Comparison of ENCODE assay signal across 17 cellular contexts in the genomic region with DNA sequence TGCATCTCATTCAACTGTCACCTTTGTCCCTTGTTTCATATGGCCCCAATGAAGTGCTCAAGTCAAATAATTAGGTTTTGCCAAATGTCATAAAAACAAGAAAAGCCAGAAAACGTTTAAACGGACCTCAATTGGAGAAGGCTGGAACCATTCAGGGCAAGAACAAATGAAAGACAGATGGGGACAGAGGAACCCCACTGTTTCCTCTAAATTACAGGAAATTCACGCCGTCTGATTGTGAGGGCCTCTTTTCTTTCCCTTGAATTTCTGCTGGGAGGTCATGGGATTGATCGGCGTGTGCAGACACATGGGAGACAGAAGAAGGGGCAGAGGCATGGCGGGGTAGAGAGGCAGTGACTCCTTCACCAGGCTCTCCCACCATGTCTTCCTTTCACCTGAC.
DNase-seq lines count a peak whose midpoint lies in the region; ATAC-seq and TF ChIP-seq lines count a peak whose summit lies in the region.
"Had no signal": no experiment of that assay in that cellular context is flagged by ENCODE, and none has a peak within 500 bp of the region (broad histone marks: within the 10 kb centered on the region; RNA-seq: fewer than 3 reads in every experiment).

No MANE protein-coding gene starts in this region.

- H3K36me3 ChIP-seq in neural progenitor cell, result no peaks in the 10 kb centered on the region
- H3K36me3 ChIP-seq: BLaER1 had no signal

- H4K20me1 ChIP-seq in neural progenitor cell (ENCODE audit: low read depth), result no peaks in the 10 kb centered on the region
- H4K20me1 ChIP-seq: BLaER1 had no signal

- H3K4me3 ChIP-seq in neural progenitor cell, result no peak overlapping the region
- H3K4me3 ChIP-seq: A549, BLaER1, GM23248 had no signal

- H3K9ac ChIP-seq in neural progenitor cell, result no peak overlapping the region
- H3K9ac ChIP-seq: BLaER1, GM23248 had no signal

- no peaks in the 10 kb centered on the region for H3K27me3 ChIP-seq in neural progenitor cell
- H3K27me3 ChIP-seq: BLaER1 had no signal

- TF ChIP-seq CTCF in neural progenitor cell (IDR thresholded peaks at IDR 0.05), result no peak

- no peaks in the 10 kb centered on the region for H3K79me2 ChIP-seq in neural progenitor cell (ENCODE audit: low read depth)

- peaks cover 49% of the 10 kb centered on the region for H3K4me1 Mint-ChIP-seq in neural progenitor cell
- H3K4me1 Mint-ChIP-seq: CD8-positive, alpha-beta memory T cell had no signal

- peak overlapping the region; percentile 14 for H3K4me3 Mint-ChIP-seq in neural progenitor cell
- H3K4me3 Mint-ChIP-seq: CD8-positive, alpha-beta memory T cell had no signal

- peaks cover 9% of the 10 kb centered on the region for H3K4me1 ChIP-seq in neural progenitor cell
- H3K4me1 ChIP-seq: A549, Caco-2 had no signal

- ATAC-seq in GM18870 (IDR thresholded peaks at IDR 0.05; ENCODE audit: unreplicated experiment) (no peak), HG02885 (IDR thresholded peaks at IDR 0.05; ENCODE audit: poor library complexity, unreplicated experiment) (no peak)
- ATAC-seq: A549, HCT116 had no signal

- H3K27ac ChIP-seq in neural progenitor cell, result no peak overlapping the region
- H3K27ac ChIP-seq: A549, BLaER1, GM23248 had no signal

- H3K9me3 Mint-ChIP-seq in neural progenitor cell, result peaks cover 5% of the 10 kb centered on the region
- H3K9me3 Mint-ChIP-seq: CD8-positive, alpha-beta memory T cell; IgD-negative memory B cell had no signal

- H3K4me2 ChIP-seq in neural progenitor cell, result no peak overlapping the region
- H3K4me2 ChIP-seq: A549, BLaER1 had no signal

- H3K27ac Mint-ChIP-seq in neural progenitor cell, result peak overlapping the region; percentile 88
- H3K27ac Mint-ChIP-seq: CD8-positive, alpha-beta memory T cell had no signal

- DNase-seq in NCI-H2081 (lab: John Stamatoyannopoulos, UW) (peak; percentile 33 to 59), NCI-H748 (lab: John Stamatoyannopoulos, UW; ENCODE audit: unreplicated experiment) (peak; percentile 72), cerebellar cortex (ENCODE audit: low spot score) (peak; percentile 57), neural progenitor cell (ENCODE audit: low spot score) (no peak), hepatic stellate cell (ENCODE audit: low spot score) (no peak)
- DNase-seq in stimulated activated CD4-positive, alpha-beta T cell treated with anti-CD3 and anti-CD28 coated beads, Interleukin-4, amount 100 ng/mL, for 1 hour, result no peak
- DNase-seq: Caco-2; CD8-positive, alpha-beta memory T cell; DND-41; GF-D8; GM23248 had no signal

- peaks cover 5% of the 10 kb centered on the region for H3F3A ChIP-seq in neural progenitor cell (ENCODE audit: low read depth)

- no peak overlapping the region for H2AFZ ChIP-seq in neural progenitor cell (replicated peaks)
- H2AFZ ChIP-seq: GM23248 had no signal

- H3K27me3 Mint-ChIP-seq in neural progenitor cell (ENCODE audit: insufficient read depth, low read depth), result no peaks in the 10 kb centered on the region
- H3K27me3 Mint-ChIP-seq: IgD-negative memory B cell had no signal

- H3K9me3 ChIP-seq in neural progenitor cell (ENCODE audit: low read depth), result no peaks in the 10 kb centered on the region
- H3K9me3 ChIP-seq: A549, BLaER1, Caco-2 had no signal

- H3K36me3 Mint-ChIP-seq in neural progenitor cell, result no peaks in the 10 kb centered on the region
- H3K36me3 Mint-ChIP-seq: CD8-positive, alpha-beta memory T cell had no signal

Comparison
In these comparisons a context has a peak if more than half of its experiments do, and no peak if none do; other contexts are left out.
1. DNase-seq: peak in NCI-H2081 (2 of 2), NCI-H748 (single experiment) and cerebellar cortex (single experiment); none in neural progenitor cell (single experiment), hepatic stellate cell (single experiment) and stimulated activated CD4-positive, alpha-beta T cell treated with anti-CD3 and anti-CD28 coated beads, Interleukin-4, amount 100 ng/mL, for 1 hour (single experiment).